In the genomic region with DNA sequence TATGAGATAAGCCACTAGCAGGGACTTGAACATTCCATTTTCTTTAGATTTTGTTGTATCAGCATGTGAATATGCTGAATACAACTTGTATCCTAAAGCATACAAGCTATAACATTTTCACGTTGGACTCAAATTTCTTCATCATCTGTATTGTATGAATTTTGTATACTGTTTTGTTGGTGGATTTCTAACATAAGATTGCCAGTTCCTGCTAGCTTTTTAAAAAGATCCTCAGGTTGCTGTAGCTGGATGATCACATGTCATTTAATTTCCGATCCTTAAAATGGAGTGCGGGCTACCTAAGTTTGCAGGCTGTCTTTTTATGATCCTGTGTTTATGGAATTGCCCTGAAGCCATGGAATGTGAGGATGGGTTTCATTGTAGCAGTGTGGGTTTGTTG, we compare ENCODE assay signal across 22 cellular contexts. TPM values are rescaled to one million over a fixed set of nuclear protein-coding genes. Genes with fewer than 3 reads are reported as not detected.
DNase-seq lines count a peak whose midpoint lies in the region; ATAC-seq, FAIRE-seq and TF ChIP-seq lines count a peak whose summit lies in the region.
"Had no signal": no experiment of that assay in that cellular context is flagged by ENCODE, and none has a peak within 500 bp of the region (broad histone marks: within the 10 kb centered on the region; RNA-seq: fewer than 3 reads in every experiment).

No MANE protein-coding gene starts in this region.

- no peaks in the 10 kb centered on the region for H3K27me3 Mint-ChIP-seq in astrocyte (ENCODE audit: low read depth, unreplicated experiment)
- H3K27me3 Mint-ChIP-seq in stimulated activated memory B cell treated with anti-CD40 and anti-IgM and Interleukin-4, amounts not matched to agents 10 μg/mL and 1 μg/mL and 100 μg/mL, for 72 hours, result no peaks in the 10 kb centered on the region
- H3K27me3 Mint-ChIP-seq: activated naive CD8-positive, alpha-beta T cell treated with anti-CD3 and anti-CD28 coated beads, Interleukin-2, amount 10 ng/mL, durations not matched to agents 7 days and 5 days; activated T-cell treated with anti-CD3 and anti-CD28 coated beads, Interleukin-2, amount 50 U/mL, for 24 hours; natural killer cell treated with Interleukin-12 subunit alpha and Interleukin-12 subunit beta and Interleukin-15 and Interleukin-18, amount 100 ng/mL, for 72 hours had no signal

- intact Hi-C loops in IMR-90 (cut with micrococcal nuclease), result no loop called here
- intact Hi-C loops in thyroid gland (cut with DNase I), result no loop called here

- no peak overlapping the region for H3K56ac ChIP-seq in IMR-90 (ENCODE audit: extremely low read depth, insufficient read depth, low read length)

- no peak overlapping the region for H3K18ac ChIP-seq in IMR-90 (ENCODE audit: low read depth, low read length)

- FAIRE-seq in astrocyte (lab: Jason Lieb, UNC) (no peak), frontal cortex (lab: Jason Lieb, UNC) (no peak)
- FAIRE-seq: colon had no signal

- dilution Hi-C loops in IMR-90 (cut with HindIII; ENCODE audit: low sequenced_read_pairs, unreplicated experiment), result no loop called here

- H4K5ac ChIP-seq in IMR-90 (ENCODE audit: low read depth, low read length), result no peak overlapping the region

- H3K4me3 Mint-ChIP-seq in astrocyte (ENCODE audit: unreplicated experiment), result peak overlapping the region; percentile 55
- no peak overlapping the region for H3K4me3 Mint-ChIP-seq in stimulated activated memory B cell treated with anti-CD40 and anti-IgM and Interleukin-4, amounts not matched to agents 10 μg/mL and 1 μg/mL and 100 μg/mL, for 72 hours
- H3K4me3 Mint-ChIP-seq: activated naive CD8-positive, alpha-beta T cell treated with anti-CD3 and anti-CD28 coated beads, Interleukin-2, amount 10 ng/mL, durations not matched to agents 7 days and 5 days; activated T-cell treated with anti-CD3 and anti-CD28 coated beads, Interleukin-2, amount 50 U/mL, for 24 hours; natural killer cell treated with Interleukin-12 subunit alpha and Interleukin-12 subunit beta and Interleukin-15 and Interleukin-18, amount 100 ng/mL, for 72 hours had no signal

- POLR2A ChIA-PET in IMR-90 (lab: Charles Lee; ENCODE audit: unreplicated experiment), result no interaction called here

- no peaks in the 10 kb centered on the region for H3K9me3 Mint-ChIP-seq in astrocyte (ENCODE audit: unreplicated experiment)
- H3K9me3 Mint-ChIP-seq in stimulated activated memory B cell treated with anti-CD40 and anti-IgM and Interleukin-4, amounts not matched to agents 10 μg/mL and 1 μg/mL and 100 μg/mL, for 72 hours, result no peaks in the 10 kb centered on the region
- H3K9me3 Mint-ChIP-seq: activated naive CD8-positive, alpha-beta T cell treated with anti-CD3 and anti-CD28 coated beads, Interleukin-2, amount 10 ng/mL, durations not matched to agents 7 days and 5 days; activated T-cell treated with anti-CD3 and anti-CD28 coated beads, Interleukin-2, amount 50 U/mL, for 24 hours; natural killer cell treated with Interleukin-12 subunit alpha and Interleukin-12 subunit beta and Interleukin-15 and Interleukin-18, amount 100 ng/mL, for 72 hours had no signal

- no peak overlapping the region for H2BK20ac ChIP-seq in IMR-90 (ENCODE audit: low read depth, low read length)

- no peak overlapping the region for H3K4ac ChIP-seq in IMR-90 (ENCODE audit: low read depth, low read length)

- TF ChIP-seq RAD21 in IMR-90 (IDR thresholded peaks at IDR 0.05; ENCODE audit: low read length), result no peak

- H3K4me2 ChIP-seq in IMR-90 (ENCODE audit: low read depth, low read length), result no peak overlapping the region; the same call in 1 of the 2 replicates
- H3K4me2 ChIP-seq in astrocyte (ENCODE audit: low read length), result peak overlapping the region; percentile 40

- H3K4me3 ChIP-seq in IMR-90 (ENCODE audit: insufficient read depth, low read depth, low read length) (no peak overlapping the region), astrocyte (ENCODE audit: insufficient read depth, low read depth, low read length) (no peak overlapping the region), muscle layer of duodenum (ENCODE audit: low read depth in 1 of 2, low read length in 2 of 2) (no peak overlapping the region), thyroid gland (replicated peaks in 1 of 3) (no peak overlapping the region)
- H3K4me3 ChIP-seq: left lung had no signal

- H2AK9ac ChIP-seq in IMR-90 (replicated peaks; ENCODE audit: low read depth, low read length, poor library complexity), result no peak overlapping the region

- CTCF ChIA-PET in IMR-90 (lab: Yijun Ruan, JAX), result no interaction called here

- H3K4me1 Mint-ChIP-seq in astrocyte (ENCODE audit: low read depth, unreplicated experiment), result peaks cover 46% of the 10 kb centered on the region
- H3K4me1 Mint-ChIP-seq in stimulated activated memory B cell treated with anti-CD40 and anti-IgM and Interleukin-4, amounts not matched to agents 10 μg/mL and 1 μg/mL and 100 μg/mL, for 72 hours, result peaks cover 22% of the 10 kb centered on the region

- peaks cover 7% of the 10 kb centered on the region for H3K36me3 Mint-ChIP-seq in astrocyte (ENCODE audit: low read depth, unreplicated experiment)
- peaks cover 2% of the 10 kb centered on the region for H3K36me3 Mint-ChIP-seq in stimulated activated memory B cell treated with anti-CD40 and anti-IgM and Interleukin-4, amounts not matched to agents 10 μg/mL and 1 μg/mL and 100 μg/mL, for 72 hours
- H3K36me3 Mint-ChIP-seq: natural killer cell treated with Interleukin-12 subunit alpha and Interleukin-12 subunit beta and Interleukin-15 and Interleukin-18, amount 100 ng/mL, for 72 hours had no signal

- peaks cover 100% of the 10 kb centered on the region for H3K79me2 ChIP-seq in astrocyte (ENCODE audit: insufficient read depth, low read length)

- H4K20me1 ChIP-seq in IMR-90 (ENCODE audit: insufficient read depth, low read length) (peaks cover 41% of the 10 kb centered on the region), astrocyte (ENCODE audit: insufficient read depth, low read length) (peaks cover 79% of the 10 kb centered on the region)

- H2BK120ac ChIP-seq in IMR-90 (ENCODE audit: low read depth, low read length), result no peak overlapping the region

- H2BK15ac ChIP-seq in IMR-90 (ENCODE audit: low read depth, low read length), result no peak overlapping the region

- H3K14ac ChIP-seq in IMR-90 (replicated peaks; ENCODE audit: low read depth, low read length), result peak overlapping the region; percentile 74

- H3K4me1 ChIP-seq in IMR-90 (ENCODE audit: control insufficient read depth, insufficient read depth, low read length) (peaks cover 4% of the 10 kb centered on the region; the same call in 1 of the 2 replicates), astrocyte (ENCODE audit: insufficient read depth, low read length) (peaks cover 20% of the 10 kb centered on the region), muscle layer of duodenum (ENCODE audit: control insufficient read depth in 1 of 2, insufficient read depth in 2 of 2, low read length in 2 of 2) (peaks cover 0 to 5% of the 10 kb centered on the region in 2 donors), thyroid gland (peaks cover 36 to 62% of the 10 kb centered on the region in 2 donors)

- no CpG with 5 or more reads among the region's 3 CpGs for WGBS in IMR-90 (ENCODE audit: extremely low coverage in 2 of 2, insufficient read length in 1 of 2), 2 experiments
- 39 to 42% methylated on average over 3 of the region's 3 CpGs for WGBS in thyroid gland, 2 donors

- peak overlapping the region; percentile 20 for H2BK5ac ChIP-seq in IMR-90 (ENCODE audit: low read depth, low read length, poor library complexity, severe bottlenecking)

- peaks cover 4% of the 10 kb centered on the region; the same call in 1 of the 2 replicates for H3K36me3 ChIP-seq in IMR-90 (ENCODE audit: control insufficient read depth, insufficient read depth, low read length)
- peaks cover 42% of the 10 kb centered on the region for H3K36me3 ChIP-seq in astrocyte (ENCODE audit: insufficient read depth, low read length)
- peaks cover 4 to 6% of the 10 kb centered on the region in 2 donors for H3K36me3 ChIP-seq in muscle layer of duodenum (ENCODE audit: control insufficient read depth in 1 of 2, insufficient read depth in 2 of 2, low read length in 2 of 2)
- H3K36me3 ChIP-seq in thyroid gland, result no peaks in the 10 kb centered on the region

- H2AK5ac ChIP-seq in IMR-90 (ENCODE audit: low read depth, low read length), result no peak overlapping the region

- no peak overlapping the region for H4K8ac ChIP-seq in IMR-90 (ENCODE audit: low read depth in 2 of 2, low read length in 2 of 2)

- no peak for ATAC-seq in IMR-90 (ENCODE audit: low read depth)
- no peak for ATAC-seq in stimulated activated memory B cell treated with anti-CD40 and anti-IgM and Interleukin-4, amounts not matched to agents 10 μg/mL and 1 μg/mL and 100 μg/mL, for 72 hours
- ATAC-seq: left lung; natural killer cell treated with Interleukin-12 subunit alpha and Interleukin-12 subunit beta and Interleukin-15 and Interleukin-18, amount 100 ng/mL, for 72 hours had no signal

- H3K27me3 ChIP-seq in IMR-90 (ENCODE audit: control insufficient read depth, insufficient read depth, low read length) (no peaks in the 10 kb centered on the region), astrocyte (ENCODE audit: insufficient read depth, low read length) (no peaks in the 10 kb centered on the region), muscle layer of duodenum (ENCODE audit: low read depth, low read length) (no peaks in the 10 kb centered on the region), thyroid gland (no peaks in the 10 kb centered on the region)
- H3K27me3 ChIP-seq: left lung had no signal

- no peaks in the 10 kb centered on the region for H3K9me3 ChIP-seq in IMR-90 (ENCODE audit: control insufficient read depth, insufficient read depth, low read length)
- no peaks in the 10 kb centered on the region for H3K9me3 ChIP-seq in astrocyte (ENCODE audit: insufficient read depth, low read depth, low read length)
- H3K9me3 ChIP-seq in muscle layer of duodenum (ENCODE audit: control insufficient read depth in 1 of 2, low read length in 2 of 2), result no peaks in the 10 kb centered on the region
- no peaks in the 10 kb centered on the region for H3K9me3 ChIP-seq in thyroid gland
- H3K9me3 ChIP-seq: left lung had no signal

- H3K27ac Mint-ChIP-seq in astrocyte (ENCODE audit: unreplicated experiment), result peak overlapping the region; percentile 49
- H3K27ac Mint-ChIP-seq in stimulated activated memory B cell treated with anti-CD40 and anti-IgM and Interleukin-4, amounts not matched to agents 10 μg/mL and 1 μg/mL and 100 μg/mL, for 72 hours, result no peak overlapping the region
- H3K27ac Mint-ChIP-seq: activated naive CD8-positive, alpha-beta T cell treated with anti-CD3 and anti-CD28 coated beads, Interleukin-2, amount 10 ng/mL, durations not matched to agents 7 days and 5 days; activated T-cell treated with anti-CD3 and anti-CD28 coated beads, Interleukin-2, amount 50 U/mL, for 24 hours; natural killer cell treated with Interleukin-12 subunit alpha and Interleukin-12 subunit beta and Interleukin-15 and Interleukin-18, amount 100 ng/mL, for 72 hours had no signal

- H3K79me1 ChIP-seq in IMR-90 (ENCODE audit: low read depth in 1 of 2, low read length in 2 of 2), result peaks cover 6 to 46% of the 10 kb centered on the region in 2 experiments

- no peak overlapping the region for H4K91ac ChIP-seq in IMR-90 (ENCODE audit: insufficient read depth, low read depth, low read length)

- H3K9me1 ChIP-seq in IMR-90 (ENCODE audit: insufficient read depth, low read length), result peaks cover 13% of the 10 kb centered on the region

- DNase-seq in IMR-90 (no peak), astrocyte (ENCODE audit: low read depth) (no peak), thyroid gland (no peak), frontal cortex (ENCODE audit: low spot score in 2 of 2) (no peak), NCI-H1417 (lab: John Stamatoyannopoulos, UW) (no peak)
- DNase-seq: activated CD4-positive, alpha-beta T cell treated with anti-CD3 and anti-CD28 coated beads, Interleukin-2, amount 50 U/mL, for 1 hour; activated naive CD8-positive, alpha-beta T cell treated with anti-CD3 and anti-CD28 coated beads, Interleukin-2, amount 10 ng/mL, durations not matched to agents 7 days and 5 days; activated T-cell treated with anti-CD3 and anti-CD28 coated beads, Interleukin-2, amount 50 U/mL, for 24 hours; C1 segment of cervical spinal cord; DMS79; erythroblast; H7; hypothalamus; left lung; NCI-H2029; NCI-H82; SIG-M5; T1000 had no signal

- H2AFZ ChIP-seq in IMR-90 (replicated peaks; ENCODE audit: low read length, poor library complexity) (no peak overlapping the region), astrocyte (ENCODE audit: low read depth, low read length) (no peak overlapping the region)

- TF ChIP-seq POLR2A in IMR-90 (IDR thresholded peaks at IDR 0.05; ENCODE audit: low read depth, low read length) (no peak), thyroid gland (IDR thresholded peaks at IDR 0.05) (no peak)

- H3K23ac ChIP-seq in IMR-90 (ENCODE audit: low read depth, low read length), result peak overlapping the region; percentile 12; the same call in 1 of the 2 replicates

- in situ Hi-C loops in IMR-90 (cut with MboI; ENCODE audit: low sequenced_read_pairs), result no loop called here

- H3K9ac ChIP-seq in IMR-90 (ENCODE audit: low read depth, low read length) (no peak overlapping the region), astrocyte (ENCODE audit: low read length) (no peak overlapping the region)

- BruUV-seq in IMR-90 (replicated peaks; lab: Mats Ljungman, UMichigan), result no TSS peak

- no peak for TF ChIP-seq CTCF in IMR-90 (conservative IDR thresholded peaks at IDR 0.05; ENCODE audit: low read depth, low read length)
- TF ChIP-seq CTCF in astrocyte (IDR thresholded peaks at IDR 0.05; ENCODE audit: insufficient read depth, low read depth, low read length), result no peak
- TF ChIP-seq CTCF in thyroid gland (IDR thresholded peaks at IDR 0.05), result no peak

- H3K27ac ChIP-seq in IMR-90 (ENCODE audit: insufficient read depth, low read length), result no peak overlapping the region
- no peak overlapping the region for H3K27ac ChIP-seq in astrocyte (ENCODE audit: low read depth, low read length)
- peak overlapping the region; percentile 52 for H3K27ac ChIP-seq in muscle layer of duodenum (ENCODE audit: low read length)
- H3K27ac ChIP-seq in thyroid gland, result peak overlapping the region; percentile 61 to 74 (median 73)
- H3K27ac ChIP-seq: left lung had no signal

RNA-seq across cellular contexts. Expression of a gene that starts 6.9 kb away (rescaled TPM):
- 159 and 188 TPM in 2 replicates for total RNA-seq in IMR-90 (2012; rRNA removed)
- polyA plus RNA-seq in IMR-90 (2012; rRNA removed), result 96.5 and 98.9 TPM in 2 replicates
- polyA plus RNA-seq in IMR-90 (2012; cell fraction: cytosol; rRNA removed), result 50.8 and 51.2 TPM in 2 replicates
- polyA plus RNA-seq in IMR-90 (2012; cell fraction: nucleus; rRNA removed; ENCODE audit: low replicate concordance), result 53.9 and 106 TPM in 2 replicates
- total RNA-seq in astrocyte, result 174 and 181 TPM in 2 replicates
- total RNA-seq in thyroid gland, result 100 to 1,000 TPM in 3 of 4 donors, 10 to 100 TPM in 1; 77.7 to 128 (median 109) TPM
- total RNA-seq in frontal cortex, result 20.0 TPM

Comparison
In these comparisons a context has a peak if more than half of its experiments do, and no peak if none do; other contexts are left out.
1. H3K27ac ChIP-seq: peak in muscle layer of duodenum (single experiment) and thyroid gland (3 of 3); none in IMR-90 (single experiment) and astrocyte (single experiment).